Comparison of ENCODE assay signal across 8 cellular contexts in the genomic region with DNA sequence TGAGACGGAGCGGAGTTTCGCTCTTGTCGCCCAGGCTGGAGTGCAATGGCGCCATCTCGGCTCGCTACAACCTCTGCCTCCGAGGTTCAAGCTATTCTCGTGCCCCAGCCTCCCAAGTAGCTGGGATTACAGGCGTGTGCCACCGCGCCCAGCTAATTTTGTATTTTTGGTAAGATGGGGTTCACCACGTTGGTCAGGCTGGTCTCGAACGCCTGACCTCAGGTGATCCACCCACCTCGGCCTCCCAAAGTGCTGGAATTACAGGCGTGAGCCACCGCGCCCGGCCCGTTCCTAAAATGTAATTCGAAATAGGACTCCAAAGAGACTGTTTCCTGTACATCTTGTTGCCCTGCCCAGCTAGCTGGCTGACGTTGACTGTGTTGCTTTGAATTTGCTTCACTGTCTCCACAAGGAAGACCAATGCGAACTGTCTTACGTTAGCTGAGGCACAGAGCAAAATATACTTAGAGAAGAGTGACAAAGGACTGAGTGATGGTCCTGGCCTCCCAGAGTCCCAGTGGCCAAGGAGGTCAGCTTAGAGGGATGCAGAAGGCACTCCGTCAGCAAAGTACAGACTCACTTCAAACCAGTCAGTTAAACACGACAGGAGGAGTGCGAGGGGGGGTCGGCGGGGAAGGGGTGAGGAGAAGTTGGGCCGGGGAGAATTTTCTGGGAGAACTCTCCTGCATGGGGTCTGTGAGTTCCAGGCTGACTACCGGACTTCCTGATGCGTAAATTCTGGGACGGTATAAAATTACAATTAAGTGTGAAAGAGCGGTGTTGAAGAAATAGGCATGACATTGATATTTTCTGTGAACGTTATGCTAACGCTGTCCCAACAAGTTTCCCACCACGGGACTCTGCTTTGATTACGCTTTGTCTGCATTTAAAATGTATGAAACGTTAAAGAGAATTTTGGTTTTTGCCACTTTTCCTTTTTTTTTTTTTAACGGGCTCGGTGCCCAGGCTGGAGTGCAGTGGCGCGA. TPM values are rescaled to one million over a fixed set of nuclear protein-coding genes. Genes with fewer than 3 reads are reported as not detected.
DNase-seq lines count a peak whose midpoint lies in the region; ATAC-seq, FAIRE-seq and TF ChIP-seq lines count a peak whose summit lies in the region.

No MANE protein-coding gene starts in this region.

- no peaks in the 10 kb centered on the region for H3K27me3 ChIP-seq in ascending aorta
- peaks cover 3% of the 10 kb centered on the region for H3K27me3 ChIP-seq in mononuclear cell (ENCODE audit: insufficient read depth, low read length)

- TF ChIP-seq CTCF in AG04449 (IDR thresholded peaks at IDR 0.05; ENCODE audit: insufficient read depth, low read length, missing control alignments) (no peak), ascending aorta (IDR thresholded peaks at IDR 0.05) (no peak)

- H3K9me3 ChIP-seq in ascending aorta: no peaks in the 10 kb centered on the region
- H3K9me3 ChIP-seq in mononuclear cell (ENCODE audit: low read depth, low read length): no peaks in the 10 kb centered on the region

- no peak overlapping the region for H3K27ac ChIP-seq in ascending aorta

- DNase-seq in AG04449 (ENCODE audit: low read depth, low spot score) (no peak), HTR-8/SVneo (ENCODE audit: insufficient read length, low spot score) (no peak), ascending aorta (ENCODE audit: low spot score in 2 of 2) (no peak), GM03348 (ENCODE audit: low spot score) (no peak), GM19240 (ENCODE audit: insufficient read length, low spot score) (no peak), KG1 (lab: John Stamatoyannopoulos, UW) (no peak)

- intact Hi-C loops in ascending aorta (cut with DNase I): no loop called here

- peak overlapping the region; percentile 56 for H3K4me3 ChIP-seq in AG04449 (ENCODE audit: low read depth, low read length)
- H3K4me3 ChIP-seq in ascending aorta: peak overlapping the region; percentile 27 to 68
- H3K4me3 ChIP-seq in mononuclear cell (ENCODE audit: low read length): peak overlapping the region; percentile 33

- CTCF ChIA-PET in AG04449 (lab: Yijun Ruan, JAX): interaction anchor here (2.0 kb wide), 1 partner anchor 32 kb away, joined by 5 read pairs; no protein-coding TSS in a partner anchor

- H3K4me1 ChIP-seq in ascending aorta (peaks cover 0 to 2% of the 10 kb centered on the region in 2 donors), mononuclear cell (ENCODE audit: insufficient read depth, low read length) (peaks cover 34% of the 10 kb centered on the region)

- POLR2A ChIA-PET in AG04449 (lab: Yijun Ruan, JAX): interaction anchor here (1.8 kb wide), 1 partner anchor 25 kb away, joined by 7 read pairs; no protein-coding TSS in a partner anchor

- FAIRE-seq in HTR-8/SVneo (lab: Jason Lieb, UNC): peak; percentile 49

- ATAC-seq in GM19395 (IDR thresholded peaks at IDR 0.05; ENCODE audit: unreplicated experiment): no peak

- no peaks in the 10 kb centered on the region for H3K36me3 ChIP-seq in ascending aorta

RNA-seq across cellular contexts. Expression of a gene that starts 6.8 kb away (rescaled TPM):
- 105 TPM for total RNA-seq in ascending aorta
- 6.1 TPM for total RNA-seq in mononuclear cell

RNA-seq across cellular contexts. Expression of a gene that starts 11.3 kb away (rescaled TPM):
- total RNA-seq in ascending aorta (6.1 TPM), mononuclear cell (1.9 TPM)

RNA-seq across cellular contexts. Expression of a gene that starts 27.4 kb away (rescaled TPM):
- 2,870 TPM for total RNA-seq in ascending aorta
- 5,375 TPM for total RNA-seq in mononuclear cell

RNA-seq across cellular contexts. Expression of a gene that starts 44.7 kb away (rescaled TPM):
- total RNA-seq in ascending aorta (21.2 TPM), mononuclear cell (17.5 TPM)

Comparison
In these comparisons a context has a peak if more than half of its experiments do, and no peak if none do; other contexts are left out.
1. RNA of a gene that starts 6.8 kb away (total RNA-seq): 105 TPM in ascending aorta (single experiment); 6.1 TPM in mononuclear cell (single experiment); every median in the first group is over 10 times any median in the second.
2. Peak in every context shown above with its lines, with median percentiles within 50 percentile points of each other: H3K4me3 ChIP-seq.